Comparison of ENCODE assay signal across 9 cellular contexts in the genomic region with DNA sequence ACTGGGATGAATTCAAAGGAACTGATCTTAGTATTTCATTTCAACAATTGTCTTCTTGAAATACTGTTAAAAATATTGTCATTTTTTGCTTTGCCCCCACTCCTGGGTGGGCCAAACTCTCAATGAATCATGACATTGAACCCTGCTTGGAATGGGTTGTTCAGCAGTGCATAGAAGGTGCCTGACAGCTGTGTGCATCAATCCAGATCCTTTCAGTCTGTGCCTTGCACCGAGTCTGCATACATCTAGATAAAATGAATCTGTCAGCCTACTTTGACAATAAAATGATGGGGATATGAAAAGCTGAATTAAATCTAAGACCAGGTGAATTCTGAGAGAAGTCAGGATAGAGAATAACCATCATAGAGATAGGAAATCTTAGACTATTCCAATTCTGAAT.
"Had no signal": no experiment of that assay in that cellular context is flagged by ENCODE, and none has a peak within 500 bp of the region (broad histone marks: within the 10 kb centered on the region; RNA-seq: fewer than 3 reads in every experiment).

No MANE protein-coding gene starts in this region.

- H3K27me3 Mint-ChIP-seq: IgD-negative memory B cell had no signal

- H3K27ac ChIP-seq: HL-60, KMS-11 had no signal

- H3K4me3 Mint-ChIP-seq: IgD-negative memory B cell had no signal

- DNase-seq: IMR-90, KBM-7, KG1 had no signal

- FAIRE-seq: HepG2, HTR-8/SVneo, K562 had no signal

- ATAC-seq: HepG2, K562 had no signal

- H3K27ac Mint-ChIP-seq: IgD-negative memory B cell had no signal

- H3K9ac ChIP-seq: KMS-11 had no signal

- H3K36me3 Mint-ChIP-seq: IgD-negative memory B cell had no signal

- H3K4me3 ChIP-seq: K562 had no signal

- H3K4me1 Mint-ChIP-seq: IgD-negative memory B cell had no signal

- H3K4me2 ChIP-seq: KMS-11 had no signal
